ENCODE assay signal across 20 cellular contexts in the genomic region with DNA sequence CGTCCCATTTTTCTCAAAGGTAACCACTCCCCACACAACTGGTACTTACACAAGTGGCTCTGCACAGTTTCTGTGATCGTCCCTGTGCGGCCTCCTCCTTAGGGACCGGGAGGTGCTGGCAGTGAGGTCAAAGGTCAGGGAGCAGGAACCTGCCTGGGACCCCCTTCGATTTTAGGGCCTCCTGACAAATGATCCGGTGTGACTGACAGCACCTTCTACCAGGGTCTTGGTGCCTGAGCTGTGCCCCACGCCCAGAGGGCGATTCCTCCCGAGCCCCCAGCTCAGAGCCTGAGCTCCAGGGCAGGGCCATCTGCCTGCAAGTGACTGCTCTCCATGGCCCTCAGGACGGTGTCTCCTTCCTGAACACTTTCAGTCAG. TPM values are rescaled to one million over a fixed set of nuclear protein-coding genes. Genes with fewer than 3 reads are reported as not detected.
DNase-seq lines count a peak whose midpoint lies in the region; ATAC-seq and TF ChIP-seq lines count a peak whose summit lies in the region.
"Had no signal": no experiment of that assay in that cellular context is flagged by ENCODE, and none has a peak within 500 bp of the region (broad histone marks: within the 10 kb centered on the region; RNA-seq: fewer than 3 reads in every experiment).

No MANE protein-coding gene starts in this region.

- no peaks in the 10 kb centered on the region for H3K4me1 Mint-ChIP-seq in activated naive CD4-positive, alpha-beta T cell treated with anti-CD3 and anti-CD28 coated beads, Interleukin-2, amount 10 ng/mL, durations not matched to agents 7 days and 5 days
- H3K4me1 Mint-ChIP-seq in activated naive CD4-positive, alpha-beta T cell treated with anti-CD3 and anti-CD28 coated beads for 36 hours (ENCODE audit: low read depth) = no peaks in the 10 kb centered on the region
- H3K4me1 Mint-ChIP-seq in WTC11 = no peaks in the 10 kb centered on the region
- peaks cover 24% of the 10 kb centered on the region for H3K4me1 Mint-ChIP-seq in glutamatergic neuron (ENCODE audit: low read depth, unreplicated experiment)
- H3K4me1 Mint-ChIP-seq in type B pancreatic cell (ENCODE audit: unreplicated experiment) = no peaks in the 10 kb centered on the region
- H3K4me1 Mint-ChIP-seq: H9 had no signal

- intact Hi-C loops in activated naive CD4-positive, alpha-beta T cell treated with anti-CD3 and anti-CD28 coated beads for 36 hours (cut with micrococcal nuclease) = no loop called here

- POLR2A ChIA-PET in WTC11 (lab: Charles Lee) = no interaction called here

- TF ChIP-seq CTCF in WTC11 (IDR thresholded peaks at IDR 0.05) (no peak), glutamatergic neuron (IDR thresholded peaks at IDR 0.05; ENCODE audit: partially characterized antibody, unreplicated experiment) (no peak), type B pancreatic cell (conservative IDR thresholded peaks at IDR 0.05) (no peak)

- H3K36me3 Mint-ChIP-seq in activated naive CD4-positive, alpha-beta T cell treated with anti-CD3 and anti-CD28 coated beads, Interleukin-2, amount 10 ng/mL, durations not matched to agents 7 days and 5 days = peaks cover 6% of the 10 kb centered on the region
- no peaks in the 10 kb centered on the region for H3K36me3 Mint-ChIP-seq in activated naive CD4-positive, alpha-beta T cell treated with anti-CD3 and anti-CD28 coated beads for 36 hours (ENCODE audit: low read depth)
- H3K36me3 Mint-ChIP-seq in WTC11 (peaks cover 4% of the 10 kb centered on the region; the same call in 1 of the 2 replicates), glutamatergic neuron (ENCODE audit: unreplicated experiment) (no peaks in the 10 kb centered on the region), type B pancreatic cell (no peaks in the 10 kb centered on the region)
- H3K36me3 Mint-ChIP-seq: CD4-positive, alpha-beta memory T cell had no signal

- no peaks in the 10 kb centered on the region for H3K27me3 Mint-ChIP-seq in activated naive CD4-positive, alpha-beta T cell treated with anti-CD3 and anti-CD28 coated beads, Interleukin-2, amount 10 ng/mL, durations not matched to agents 7 days and 5 days
- no peaks in the 10 kb centered on the region for H3K27me3 Mint-ChIP-seq in activated naive CD4-positive, alpha-beta T cell treated with anti-CD3 and anti-CD28 coated beads for 36 hours (ENCODE audit: low read depth)
- H3K27me3 Mint-ChIP-seq in WTC11 (ENCODE audit: low read depth) = no peaks in the 10 kb centered on the region; the same call in 1 of the 2 replicates
- H3K27me3 Mint-ChIP-seq in glutamatergic neuron (ENCODE audit: unreplicated experiment) = peaks cover 5% of the 10 kb centered on the region
- no peaks in the 10 kb centered on the region for H3K27me3 Mint-ChIP-seq in type B pancreatic cell
- H3K27me3 Mint-ChIP-seq: B cell; CD4-positive, alpha-beta memory T cell had no signal

- no peak overlapping the region for H3K4me3 Mint-ChIP-seq in activated naive CD4-positive, alpha-beta T cell treated with anti-CD3 and anti-CD28 coated beads, Interleukin-2, amount 10 ng/mL, durations not matched to agents 7 days and 5 days
- no peak overlapping the region for H3K4me3 Mint-ChIP-seq in activated naive CD4-positive, alpha-beta T cell treated with anti-CD3 and anti-CD28 coated beads for 36 hours
- H3K4me3 Mint-ChIP-seq in WTC11 (no peak overlapping the region), glutamatergic neuron (ENCODE audit: unreplicated experiment) (peak overlapping the region; percentile 74), type B pancreatic cell (no peak overlapping the region)
- H3K4me3 Mint-ChIP-seq: B cell; CD4-positive, alpha-beta memory T cell; H9 had no signal

- H3K9me3 Mint-ChIP-seq in activated naive CD4-positive, alpha-beta T cell treated with anti-CD3 and anti-CD28 coated beads, Interleukin-2, amount 10 ng/mL, durations not matched to agents 7 days and 5 days = no peaks in the 10 kb centered on the region
- H3K9me3 Mint-ChIP-seq in activated naive CD4-positive, alpha-beta T cell treated with anti-CD3 and anti-CD28 coated beads for 36 hours = no peaks in the 10 kb centered on the region
- H3K9me3 Mint-ChIP-seq in WTC11 = no peaks in the 10 kb centered on the region
- peaks cover 5% of the 10 kb centered on the region for H3K9me3 Mint-ChIP-seq in glutamatergic neuron (ENCODE audit: unreplicated experiment)
- no peaks in the 10 kb centered on the region for H3K9me3 Mint-ChIP-seq in type B pancreatic cell
- H3K9me3 Mint-ChIP-seq: H9 had no signal

- CTCF ChIA-PET in activated naive CD4-positive, alpha-beta T cell treated with anti-CD3 and anti-CD28 coated beads, Interleukin-2, amount 10 ng/mL, durations not matched to agents 7 days and 5 days (lab: Charles Lee) = no interaction called here
- CTCF ChIA-PET in activated naive CD4-positive, alpha-beta T cell treated with anti-CD3 and anti-CD28 coated beads for 36 hours (lab: Charles Lee) = interaction anchor here (1.0 kb wide), 1 partner anchor 12 kb away, joined by 3 read pairs; no protein-coding TSS in a partner anchor
- CTCF ChIA-PET in WTC11 (lab: Charles Lee) = interaction anchor here (0.7 to 1.4 kb wide), 2 partner anchors 16 to 77 kb away, joined by 3 read pairs; no protein-coding TSS in a partner anchor

- no peak for ATAC-seq in WTC11
- ATAC-seq in GM18868 (IDR thresholded peaks at IDR 0.05; ENCODE audit: unreplicated experiment) = no peak
- no peak for ATAC-seq in HG03135 (IDR thresholded peaks at IDR 0.05; ENCODE audit: unreplicated experiment)
- ATAC-seq: Right ventricle myocardium inferior had no signal

- peak overlapping the region; percentile 33 for H3K27ac Mint-ChIP-seq in activated naive CD4-positive, alpha-beta T cell treated with anti-CD3 and anti-CD28 coated beads, Interleukin-2, amount 10 ng/mL, durations not matched to agents 7 days and 5 days
- H3K27ac Mint-ChIP-seq in activated naive CD4-positive, alpha-beta T cell treated with anti-CD3 and anti-CD28 coated beads for 36 hours = no peak overlapping the region
- H3K27ac Mint-ChIP-seq in WTC11 (peak overlapping the region; percentile 32; the same call in 1 of the 2 replicates), glutamatergic neuron (ENCODE audit: unreplicated experiment) (peak overlapping the region; percentile 94), type B pancreatic cell (peak overlapping the region; percentile 61)
- H3K27ac Mint-ChIP-seq: B cell had no signal

- DNase-seq in activated naive CD4-positive, alpha-beta T cell treated with anti-CD3 and anti-CD28 coated beads, Interleukin-2, amount 10 ng/mL, durations not matched to agents 7 days and 5 days = no peak
- no peak for DNase-seq in activated naive CD4-positive, alpha-beta T cell treated with anti-CD3 and anti-CD28 coated beads for 36 hours
- DNase-seq in WTC11 (ENCODE audit: low spot score) = no peak
- DNase-seq in glutamatergic neuron = no peak
- no peak for DNase-seq in type B pancreatic cell (ENCODE audit: extremely low spot score, unreplicated experiment)
- DNase-seq in DMS 273 (lab: John Stamatoyannopoulos, UW; ENCODE audit: unreplicated experiment) = no peak
- DNase-seq: 8988T; Calu3; CD4-positive, alpha-beta memory T cell; DMS79; H9; NCI-H1105; NCI-H1694; NCI-H2081 treated with DMSO at 0.1 percent for 48 hours; NCI-H446 treated with DMSO at 0.1 percent for 48 hours; Peyer's patch had no signal

TF ChIP-seq in WTC11, 78 proteins besides CTCF, POLR2A, EP300 and RAD21 (continues in another document):
- no peak for TF ChIP-seq CREB1 (CRISPR knock-in tag; IDR thresholded peaks at IDR 0.05)
- TF ChIP-seq MYBL2 (CRISPR knock-in tag; IDR thresholded peaks at IDR 0.05) = no peak
- TF ChIP-seq SMAD3 (CRISPR knock-in tag; IDR thresholded peaks at IDR 0.05; ENCODE audit: borderline replicate concordance) = no peak
- no peak for TF ChIP-seq CBFB (CRISPR knock-in tag; IDR thresholded peaks at IDR 0.05; ENCODE audit: low read depth)
- TF ChIP-seq NFATC4 (CRISPR knock-in tag; IDR thresholded peaks at IDR 0.05) = no peak
- no peak for TF ChIP-seq OVOL2 (CRISPR knock-in tag; IDR thresholded peaks at IDR 0.05; ENCODE audit: borderline replicate concordance)
- TF ChIP-seq ZBTB21 (CRISPR knock-in tag; IDR thresholded peaks at IDR 0.05; ENCODE audit: borderline replicate concordance) = no peak
- no peak for TF ChIP-seq E2F4 (CRISPR knock-in tag; IDR thresholded peaks at IDR 0.05; ENCODE audit: borderline replicate concordance, low read depth)

RNA-seq across cellular contexts. Expression of gene TMEM240, which starts 11.8 kb away (rescaled TPM):
- not detected for total RNA-seq in activated naive CD4-positive, alpha-beta T cell treated with anti-CD3 and anti-CD28 coated beads for 36 hours
- total RNA-seq in WTC11 (2021) (6.6 to 8.8 TPM (median 8.0 TPM) in 3 replicates), glutamatergic neuron (ENCODE audit: unreplicated experiment) (24.4 TPM), type B pancreatic cell (ENCODE audit: low replicate concordance) (3.1 and 10.3 TPM in 2 replicates)

RNA-seq across cellular contexts. Expression of gene SSU72, which starts 22.4 kb away (rescaled TPM):
- total RNA-seq in activated naive CD4-positive, alpha-beta T cell treated with anti-CD3 and anti-CD28 coated beads for 36 hours = 10 to 100 TPM; 91.6 to 95.9 TPM
- 150 to 158 TPM (median 150 TPM) in 3 replicates for total RNA-seq in WTC11 (2021)
- 123 TPM for total RNA-seq in glutamatergic neuron (ENCODE audit: unreplicated experiment)
- 117 and 126 TPM in 2 replicates for total RNA-seq in type B pancreatic cell (ENCODE audit: low replicate concordance)

RNA-seq across cellular contexts. Expression of gene ATAD3A, which starts 40.3 kb away (rescaled TPM):
- 10 to 100 TPM; 39.4 to 41.0 TPM for total RNA-seq in activated naive CD4-positive, alpha-beta T cell treated with anti-CD3 and anti-CD28 coated beads for 36 hours
- 56.1 to 71.2 TPM (median 58.7 TPM) in 3 replicates for total RNA-seq in WTC11 (2021)
- total RNA-seq in glutamatergic neuron (ENCODE audit: unreplicated experiment) = 32.1 TPM
- total RNA-seq in type B pancreatic cell (ENCODE audit: low replicate concordance) = 37.8 and 39.8 TPM in 2 replicates

RNA-seq across cellular contexts. Expression of gene FNDC10, which starts 47.7 kb away (rescaled TPM):
- total RNA-seq in activated naive CD4-positive, alpha-beta T cell treated with anti-CD3 and anti-CD28 coated beads for 36 hours = 1 to 10 TPM in 1 of 2 experiments, under 1 TPM in 1; 0.94 to 1.2 TPM
- 30.4 to 37.5 TPM (median 34.9 TPM) in 3 replicates for total RNA-seq in WTC11 (2021)
- 11.9 TPM for total RNA-seq in glutamatergic neuron (ENCODE audit: unreplicated experiment)
- total RNA-seq in type B pancreatic cell (ENCODE audit: low replicate concordance) = 8.9 and 9.3 TPM in 2 replicates
